ENCODE assay signal across 10 cellular contexts in genomic region chr19:1295169-1296012, GRCh38. TPM values are rescaled to one million over a fixed set of nuclear protein-coding genes. Genes with fewer than 3 reads are reported as not detected.
A peak's percentile ranks its signal among the peaks of the same experiment; 100 is the strongest.
DNase-seq lines count a peak whose midpoint lies in the region; ATAC-seq lines count a peak whose summit lies in the region.
"Had no signal": no experiment of that assay in that cellular context is flagged by ENCODE, and none has a peak within 500 bp of the region (broad histone marks: within the 10 kb centered on the region; RNA-seq: fewer than 3 reads in every experiment).

No MANE protein-coding gene starts in this region.

- DNase-seq in activated CD4-positive, alpha-beta T cell treated with anti-CD3 and anti-CD28 coated beads for 48 hours, result peak; percentile 66
- DNase-seq in activated CD4-positive, alpha-beta T cell treated with anti-CD3 and anti-CD28 coated beads, Interleukin-2, amount 50 U/mL, for 4 hours, result no peak
- no peak for DNase-seq in activated CD8-positive, alpha-beta memory T cell treated with anti-CD3 and anti-CD28 coated beads, Interleukin-2, amount 10 ng/mL, durations not matched to agents 7 days and 5 days
- DNase-seq in stimulated activated naive CD4-positive, alpha-beta T cell treated with Interleukin-2 at 50 U/mL for 16 hours (lab: John Stamatoyannopoulos, UW), result peak; percentile 18
- DNase-seq in superior temporal gyrus (ENCODE audit: extremely low spot score), result no peak

- H3K36me3 Mint-ChIP-seq in activated CD8-positive, alpha-beta memory T cell treated with anti-CD3 and anti-CD28 coated beads, Interleukin-2, amount 10 ng/mL, durations not matched to agents 7 days and 5 days, result no peaks in the 10 kb centered on the region

- H3K27ac ChIP-seq in iPS-18a (ENCODE audit: low read length), result no peak overlapping the region
- H3K27ac ChIP-seq: SJSA1 had no signal

- H3K9ac ChIP-seq in iPS-18a (ENCODE audit: low read length), result no peak overlapping the region

- no peaks in the 10 kb centered on the region for H3K9me3 ChIP-seq in iPS-18a (ENCODE audit: control insufficient read depth, low read depth, low read length)
- H3K9me3 ChIP-seq: SJSA1 had no signal

- no peaks in the 10 kb centered on the region for H3K4me1 ChIP-seq in iPS-18a (ENCODE audit: control insufficient read depth, low read depth, low read length)

- no peaks in the 10 kb centered on the region for H3K4me1 Mint-ChIP-seq in activated CD8-positive, alpha-beta memory T cell treated with anti-CD3 and anti-CD28 coated beads, Interleukin-2, amount 10 ng/mL, durations not matched to agents 7 days and 5 days

- peak overlapping the region; percentile 45 for H3K4me3 ChIP-seq in iPS-18a (ENCODE audit: low read length)
- H3K4me3 ChIP-seq: SJSA1 had no signal

- H3K27me3 Mint-ChIP-seq in activated CD8-positive, alpha-beta memory T cell treated with anti-CD3 and anti-CD28 coated beads, Interleukin-2, amount 10 ng/mL, durations not matched to agents 7 days and 5 days, result peaks cover 7% of the 10 kb centered on the region

- peak; percentile 66 for ATAC-seq in activated CD8-positive, alpha-beta memory T cell treated with anti-CD3 and anti-CD28 coated beads, Interleukin-2, amount 10 ng/mL, durations not matched to agents 7 days and 5 days
- ATAC-seq in GM18907 (IDR thresholded peaks at IDR 0.05; ENCODE audit: unreplicated experiment) (no peak), GM19351 (IDR thresholded peaks at IDR 0.05; ENCODE audit: unreplicated experiment) (no peak)

- H3K4me3 Mint-ChIP-seq in activated CD8-positive, alpha-beta memory T cell treated with anti-CD3 and anti-CD28 coated beads, Interleukin-2, amount 10 ng/mL, durations not matched to agents 7 days and 5 days, result no peak overlapping the region
- H3K4me3 Mint-ChIP-seq: brain had no signal

- H3K9me3 Mint-ChIP-seq in activated CD8-positive, alpha-beta memory T cell treated with anti-CD3 and anti-CD28 coated beads, Interleukin-2, amount 10 ng/mL, durations not matched to agents 7 days and 5 days (ENCODE audit: low read depth), result no peaks in the 10 kb centered on the region
- H3K9me3 Mint-ChIP-seq: brain had no signal

- no peak overlapping the region for H3K27ac Mint-ChIP-seq in activated CD8-positive, alpha-beta memory T cell treated with anti-CD3 and anti-CD28 coated beads, Interleukin-2, amount 10 ng/mL, durations not matched to agents 7 days and 5 days
- H3K27ac Mint-ChIP-seq: brain had no signal

- H3K27me3 ChIP-seq in iPS-18a (ENCODE audit: control insufficient read depth, insufficient read depth, low read length), result peaks cover 13% of the 10 kb centered on the region

- H3K36me3 ChIP-seq in iPS-18a (ENCODE audit: control insufficient read depth, low read depth, low read length), result no peaks in the 10 kb centered on the region
- H3K36me3 ChIP-seq: SJSA1 had no signal

- CTCF ChIA-PET in activated CD8-positive, alpha-beta memory T cell treated with anti-CD3 and anti-CD28 coated beads, Interleukin-2, amount 10 ng/mL, durations not matched to agents 7 days and 5 days (lab: Charles Lee), result no interaction called here

RNA-seq across cellular contexts. Expression of gene EFNA2, which starts 9.7 kb away (rescaled TPM):
- total RNA-seq in activated CD8-positive, alpha-beta memory T cell treated with anti-CD3 and anti-CD28 coated beads, Interleukin-2, amount 10 ng/mL, durations not matched to agents 7 days and 5 days, result not detected
- total RNA-seq: SJSA1 had no signal

RNA-seq across cellular contexts. Expression of gene FAM174C, which starts 20.1 kb away (rescaled TPM):
- total RNA-seq in activated CD8-positive, alpha-beta memory T cell treated with anti-CD3 and anti-CD28 coated beads, Interleukin-2, amount 10 ng/mL, durations not matched to agents 7 days and 5 days, result 10 to 100 TPM; 54.7 to 60.3 TPM

RNA-seq across cellular contexts. Expression of gene CIRBP, which starts 26.3 kb away (rescaled TPM):
- total RNA-seq in activated CD8-positive, alpha-beta memory T cell treated with anti-CD3 and anti-CD28 coated beads, Interleukin-2, amount 10 ng/mL, durations not matched to agents 7 days and 5 days, result 100 to 1,000 TPM; 189 to 210 TPM

RNA-seq across cellular contexts. Expression of gene MIDN, which starts 47.0 kb away (rescaled TPM):
- 10 to 100 TPM; 73.3 to 88.6 TPM for total RNA-seq in activated CD8-positive, alpha-beta memory T cell treated with anti-CD3 and anti-CD28 coated beads, Interleukin-2, amount 10 ng/mL, durations not matched to agents 7 days and 5 days

RNA-seq across cellular contexts. Expression of gene ATP5F1D, which starts 53.8 kb away (rescaled TPM):
- 100 to 1,000 TPM; 190 to 221 TPM for total RNA-seq in activated CD8-positive, alpha-beta memory T cell treated with anti-CD3 and anti-CD28 coated beads, Interleukin-2, amount 10 ng/mL, durations not matched to agents 7 days and 5 days

Comparison
In these comparisons a context has a peak if more than half of its experiments do, and no peak if none do; other contexts are left out.
1. DNase-seq: peak in activated CD4-positive, alpha-beta T cell treated with anti-CD3 and anti-CD28 coated beads for 48 hours (single experiment) and stimulated activated naive CD4-positive, alpha-beta T cell treated with Interleukin-2 at 50 U/mL for 16 hours (single experiment); none in activated CD4-positive, alpha-beta T cell treated with anti-CD3 and anti-CD28 coated beads, Interleukin-2, amount 50 U/mL, for 4 hours (0 of 2), activated CD8-positive, alpha-beta memory T cell treated with anti-CD3 and anti-CD28 coated beads, Interleukin-2, amount 10 ng/mL, durations not matched to agents 7 days and 5 days (single experiment) and superior temporal gyrus (single experiment).